ENCODE assay signal across 14 cellular contexts in genomic region chr9:82492274-82492673, GRCh38.
DNase-seq lines count a peak whose midpoint lies in the region; ATAC-seq, FAIRE-seq and TF ChIP-seq lines count a peak whose summit lies in the region.
"Had no signal": no experiment of that assay in that cellular context is flagged by ENCODE, and none has a peak within 500 bp of the region (broad histone marks: within the 10 kb centered on the region; RNA-seq: fewer than 3 reads in every experiment).

No MANE protein-coding gene starts in this region.

- peak; percentile 41; the same call in 1 of the 2 replicates for TF ChIP-seq CTCF in HFFc6 (IDR thresholded peaks at IDR 0.05)
- peak in 1 of 3 experiments; percentile 4; a peak in 1 of 6 replicates for TF ChIP-seq CTCF in GM12878 (IDR thresholded peaks at IDR 0.05 in 2 of 3, conservative IDR thresholded peaks at IDR 0.05 in 1 of 3; ENCODE audit: control insufficient read depth in 2 of 3, extremely low read depth in 1 of 3, insufficient read depth in 1 of 3, low read depth in 3 of 3, low read length in 3 of 3)
- TF ChIP-seq CTCF in foreskin keratinocyte (conservative IDR thresholded peaks at IDR 0.05) = peak; percentile 48
- TF ChIP-seq CTCF in coronary artery (IDR thresholded peaks at IDR 0.05) = no peak

- no peaks in the 10 kb centered on the region for H3K79me2 ChIP-seq in GM12878 (ENCODE audit: control insufficient read depth, insufficient read depth, low read length)

- POLR2A ChIA-PET in GM12878 (lab: Charles Lee) = no interaction called here

- H3K4me2 ChIP-seq in GM12878 (ENCODE audit: control insufficient read depth, insufficient read depth) = no peak overlapping the region

- no peak overlapping the region for H3K4me3 Mint-ChIP-seq in HFFc6
- H3K4me3 Mint-ChIP-seq in stimulated activated naive B cell treated with anti-CD40 and anti-IgM and Interleukin-4, amounts not matched to agents 10 μg/mL and 1 μg/mL and 100 μg/mL, for 72 hours = no peak overlapping the region

- SMC1A ChIA-PET in GM12878 (lab: Charles Lee; ENCODE audit: uncharacterized antibody, unreplicated experiment) = no interaction called here

- H4K20me1 ChIP-seq in GM12878 (ENCODE audit: control insufficient read depth, insufficient read depth) = no peaks in the 10 kb centered on the region

- peaks cover 4% of the 10 kb centered on the region for H3K27me3 Mint-ChIP-seq in HFFc6 (ENCODE audit: insufficient read depth)
- peaks cover 0 to 6% of the 10 kb centered on the region in 2 donors for H3K27me3 Mint-ChIP-seq in stimulated activated naive B cell treated with anti-CD40 and anti-IgM and Interleukin-4, amounts not matched to agents 10 μg/mL and 1 μg/mL and 100 μg/mL, for 72 hours

- in situ Hi-C loops in GM12878 (cut with MboI) = no loop called here

- H3K27me3 ChIP-seq in GM12878 (replicated peaks in 1 of 2; ENCODE audit: control insufficient read depth in 2 of 2, insufficient read depth in 2 of 2, low read length in 1 of 2) (no peaks in the 10 kb centered on the region), foreskin keratinocyte (no peaks in the 10 kb centered on the region)

- H2AFZ ChIP-seq in GM12878 (ENCODE audit: control insufficient read depth, low read depth, low read length) = no peak overlapping the region

- no peak overlapping the region for H3K9ac ChIP-seq in GM12878 (ENCODE audit: control insufficient read depth, insufficient read depth, low read length)

- intact Hi-C loops in GM12878 (cut with micrococcal nuclease; ENCODE audit: unreplicated experiment) = loop anchor here (10.0 kb wide), 1 partner anchor 487 kb away; no protein-coding TSS in a partner anchor
- intact Hi-C loops in cardiac septum (cut with DNase I) = no loop called here

- TF ChIP-seq POLR2A in GM12878 (IDR thresholded peaks at IDR 0.05; ENCODE audit: low read depth, low read length) = no peak

- FAIRE-seq in GM12878 (lab: Jason Lieb, UNC) = no peak
- FAIRE-seq: GM12892, GM19239 had no signal

- peaks cover 38% of the 10 kb centered on the region for H3K4me1 Mint-ChIP-seq in HFFc6 (ENCODE audit: low read depth)
- H3K4me1 Mint-ChIP-seq in stimulated activated naive B cell treated with anti-CD40 and anti-IgM and Interleukin-4, amounts not matched to agents 10 μg/mL and 1 μg/mL and 100 μg/mL, for 72 hours = peaks cover 14 to 17% of the 10 kb centered on the region in 2 donors

- no peaks in the 10 kb centered on the region for H3K36me3 ChIP-seq in GM12878 (ENCODE audit: control insufficient read depth in 2 of 2, insufficient read depth in 2 of 2, low read length in 1 of 2)

- H3K9me3 Mint-ChIP-seq in HFFc6 = no peaks in the 10 kb centered on the region
- peaks cover 0 to 3% of the 10 kb centered on the region in 2 donors for H3K9me3 Mint-ChIP-seq in stimulated activated naive B cell treated with anti-CD40 and anti-IgM and Interleukin-4, amounts not matched to agents 10 μg/mL and 1 μg/mL and 100 μg/mL, for 72 hours

- no TSS peak for BruUV-seq in GM12878 (replicated peaks; lab: Mats Ljungman, UMichigan)

- H3K27ac Mint-ChIP-seq in HFFc6 = no peak overlapping the region
- peak overlapping the region; percentile 25 for H3K27ac Mint-ChIP-seq in stimulated activated naive B cell treated with anti-CD40 and anti-IgM and Interleukin-4, amounts not matched to agents 10 μg/mL and 1 μg/mL and 100 μg/mL, for 72 hours

- WGBS in GM12878 (ENCODE audit: insufficient coverage, insufficient replicate concordance, low lambda C conversion rate, missing lambda C conversion rate) = 1% methylated on average over 4 of the region's 4 CpGs

- no peaks in the 10 kb centered on the region for H3K9me3 ChIP-seq in GM12878 (replicated peaks; ENCODE audit: control insufficient read depth, insufficient read depth, low read length)

- TF ChIP-seq RAD21 in GM12878 (IDR thresholded peaks at IDR 0.05; ENCODE audit: insufficient read depth, low read depth, low read length) = peak; percentile 37

- H3K4me1 ChIP-seq in GM12878 (ENCODE audit: control insufficient read depth, insufficient read depth, low read length) = no peaks in the 10 kb centered on the region
- peaks cover 16% of the 10 kb centered on the region for H3K4me1 ChIP-seq in foreskin keratinocyte

- no peak overlapping the region for H3K27ac ChIP-seq in GM12878 (ENCODE audit: control insufficient read depth, insufficient read depth)
- no peak overlapping the region for H3K27ac ChIP-seq in foreskin keratinocyte
- no peak overlapping the region for H3K27ac ChIP-seq in coronary artery

- CTCF ChIA-PET in GM12878 (lab: Yijun Ruan, JAX) = no interaction called here

- RAD21 ChIA-PET in GM12878 (lab: Charles Lee; ENCODE audit: unreplicated experiment) = interaction anchor here (1.0 kb wide), 1 partner anchor 653 kb away, joined by 5 read pairs; no protein-coding TSS in a partner anchor

- no peak overlapping the region for H3K4me3 ChIP-seq in GM12878
- no peak overlapping the region for H3K4me3 ChIP-seq in coronary artery

- ATAC-seq in GM12878 = no peak
- ATAC-seq in foreskin keratinocyte = no peak
- no peak for ATAC-seq in stimulated activated naive B cell treated with anti-CD40 and anti-IgM and Interleukin-4, amounts not matched to agents 10 μg/mL and 1 μg/mL and 100 μg/mL, for 72 hours (replicated peaks)
- ATAC-seq: HCT116, Panc1 had no signal

- no peaks in the 10 kb centered on the region for H3K36me3 Mint-ChIP-seq in HFFc6 (ENCODE audit: low read depth)
- peaks cover 0 to 3% of the 10 kb centered on the region in 2 donors for H3K36me3 Mint-ChIP-seq in stimulated activated naive B cell treated with anti-CD40 and anti-IgM and Interleukin-4, amounts not matched to agents 10 μg/mL and 1 μg/mL and 100 μg/mL, for 72 hours

- no peak for TF ChIP-seq EP300 in GM12878 (IDR thresholded peaks at IDR 0.05; ENCODE audit: borderline replicate concordance in 1 of 2, control insufficient read depth in 1 of 2, low read depth in 2 of 2, low read length in 2 of 2)

- DNase-seq in HFFc6 (no peak), GM12878 (ENCODE audit: low read depth, low spot score) (no peak), foreskin keratinocyte (no peak), RKO (ENCODE audit: low spot score) (no peak), coronary artery (ENCODE audit: low spot score) (no peak), cardiac septum (ENCODE audit: low spot score) (no peak)
- DNase-seq in stimulated activated naive B cell treated with anti-CD40 and anti-IgM and Interleukin-4, amounts not matched to agents 10 μg/mL and 1 μg/mL and 100 μg/mL, for 72 hours = no peak
- DNase-seq: NCI-H146, NCI-H226, SHP77 treated with DMSO at 0.1 percent for 48 hours had no signal

TF ChIP-seq in GM12878, 131 proteins besides CTCF, POLR2A, EP300 and RAD21:
- no peak for TF ChIP-seq NRF1 (conservative IDR thresholded peaks at IDR 0.05; ENCODE audit: low read depth, low read length)
